In genomic region chr4:156983366-156983765, GRCh38 we compare ENCODE assay signal across 14 cellular contexts. TPM values are rescaled to one million over a fixed set of nuclear protein-coding genes. Genes with fewer than 3 reads are reported as not detected.
DNase-seq lines count a peak whose midpoint lies in the region; ATAC-seq, FAIRE-seq and TF ChIP-seq lines count a peak whose summit lies in the region.
"Had no signal": no experiment of that assay in that cellular context is flagged by ENCODE, and none has a peak within 500 bp of the region (broad histone marks: within the 10 kb centered on the region; RNA-seq: fewer than 3 reads in every experiment).

No MANE protein-coding gene starts in this region.

- no peaks in the 10 kb centered on the region for H3K4me1 ChIP-seq in foreskin keratinocyte

- no peaks in the 10 kb centered on the region for H3K27me3 Mint-ChIP-seq in HFFc6 (ENCODE audit: insufficient read depth)
- H3K27me3 Mint-ChIP-seq: dendritic cell treated with granulocyte-macrophage colony-stimulating factor and Interleukin-4, amounts not matched to agents 40 ng/mL and 50 ng/mL, for 4 days had no signal

- DNase-seq in HFFc6 = peak; percentile 47
- peak; percentile 42 for DNase-seq in amniotic epithelial cell (ENCODE audit: low read depth)
- DNase-seq in foreskin keratinocyte = peak in 1 of 2 donors; percentile 25
- no peak for DNase-seq in D341Med (ENCODE audit: low spot score)
- no peak for DNase-seq in activated CD8-positive, alpha-beta memory T cell treated with anti-CD3 and anti-CD28 coated beads, Interleukin-2, amount 50 U/mL, for 48 hours
- no peak for DNase-seq in DMS153 treated with DMSO at 0.1 percent for 48 hours (lab: John Stamatoyannopoulos, UW; ENCODE audit: unreplicated experiment)
- DNase-seq: CD4-positive, alpha-beta memory T cell; islet precursor cell had no signal

- ATAC-seq in foreskin keratinocyte = peak; percentile 85
- no peak for ATAC-seq in GM21619 (IDR thresholded peaks at IDR 0.05; ENCODE audit: unreplicated experiment)
- ATAC-seq: GM12878 had no signal

- peak; percentile 93 for FAIRE-seq in A204.1 (lab: Jason Lieb, UNC)
- FAIRE-seq: GM12878 had no signal

- no peaks in the 10 kb centered on the region for H3K27me3 ChIP-seq in foreskin keratinocyte

- no peak overlapping the region for H3K4me3 Mint-ChIP-seq in HFFc6
- H3K4me3 Mint-ChIP-seq: CD4-positive, alpha-beta memory T cell; dendritic cell treated with granulocyte-macrophage colony-stimulating factor and Interleukin-4, amounts not matched to agents 40 ng/mL and 50 ng/mL, for 4 days; T-helper 2 cell treated with Interferon-gamma antibody and Interleukin-4, amounts not matched to agents 5 μg/mL and 100 μg/mL, for 36 hours had no signal

- H3K27ac ChIP-seq in foreskin keratinocyte = no peak overlapping the region
- H3K27ac ChIP-seq: KMS-11 had no signal

- peaks cover under 1% of the 10 kb centered on the region; the same call in 1 of the 2 replicates for H3K36me3 Mint-ChIP-seq in HFFc6 (ENCODE audit: low read depth)
- H3K36me3 Mint-ChIP-seq: CD4-positive, alpha-beta memory T cell had no signal

- H3K9me3 Mint-ChIP-seq in HFFc6 = peaks cover 5% of the 10 kb centered on the region

- H3K27ac Mint-ChIP-seq in HFFc6 = no peak overlapping the region
- H3K27ac Mint-ChIP-seq: CD4-positive, alpha-beta memory T cell; dendritic cell treated with granulocyte-macrophage colony-stimulating factor and Interleukin-4, amounts not matched to agents 40 ng/mL and 50 ng/mL, for 4 days; T-helper 2 cell treated with Interferon-gamma antibody and Interleukin-4, amounts not matched to agents 5 μg/mL and 100 μg/mL, for 36 hours had no signal

- TF ChIP-seq CTCF in HFFc6 (IDR thresholded peaks at IDR 0.05) (peak; percentile 82), foreskin keratinocyte (conservative IDR thresholded peaks at IDR 0.05) (peak; percentile 71)

- H3K4me1 Mint-ChIP-seq in HFFc6 (ENCODE audit: low read depth) = peaks cover 15% of the 10 kb centered on the region
- H3K4me1 Mint-ChIP-seq: CD4-positive, alpha-beta memory T cell had no signal

RNA-seq across cellular contexts. Expression of gene PDGFC, which starts 11.8 kb away (rescaled TPM):
- total RNA-seq in HFFc6 (2021; fragmentation: NEBNext Ultra II Directional; extraction: Animal tissue kit (Norgen Biotek cat#: 25700)) = 100 to 1,000 TPM in 1 of 6 experiments, 10 to 100 TPM in 5; 71.5 to 112 (median 76.1) TPM
- 36.6 and 41.4 TPM in 2 replicates for total RNA-seq in foreskin keratinocyte
- 13.9 and 14.2 TPM in 2 replicates for polyA plus RNA-seq in foreskin keratinocyte
- polyA plus RNA-seq: CD4-positive, alpha-beta memory T cell had no signal

Comparison
In these comparisons a context has a peak if more than half of its experiments do, and no peak if none do; other contexts are left out.
1. DNase-seq: peak in HFFc6 (single experiment) and amniotic epithelial cell (single experiment); none in D341Med (single experiment), activated CD8-positive, alpha-beta memory T cell treated with anti-CD3 and anti-CD28 coated beads, Interleukin-2, amount 50 U/mL, for 48 hours (single experiment) and DMS153 treated with DMSO at 0.1 percent for 48 hours (single experiment).